Comparison of ENCODE assay signal across 1 cellular context in the genomic region with DNA sequence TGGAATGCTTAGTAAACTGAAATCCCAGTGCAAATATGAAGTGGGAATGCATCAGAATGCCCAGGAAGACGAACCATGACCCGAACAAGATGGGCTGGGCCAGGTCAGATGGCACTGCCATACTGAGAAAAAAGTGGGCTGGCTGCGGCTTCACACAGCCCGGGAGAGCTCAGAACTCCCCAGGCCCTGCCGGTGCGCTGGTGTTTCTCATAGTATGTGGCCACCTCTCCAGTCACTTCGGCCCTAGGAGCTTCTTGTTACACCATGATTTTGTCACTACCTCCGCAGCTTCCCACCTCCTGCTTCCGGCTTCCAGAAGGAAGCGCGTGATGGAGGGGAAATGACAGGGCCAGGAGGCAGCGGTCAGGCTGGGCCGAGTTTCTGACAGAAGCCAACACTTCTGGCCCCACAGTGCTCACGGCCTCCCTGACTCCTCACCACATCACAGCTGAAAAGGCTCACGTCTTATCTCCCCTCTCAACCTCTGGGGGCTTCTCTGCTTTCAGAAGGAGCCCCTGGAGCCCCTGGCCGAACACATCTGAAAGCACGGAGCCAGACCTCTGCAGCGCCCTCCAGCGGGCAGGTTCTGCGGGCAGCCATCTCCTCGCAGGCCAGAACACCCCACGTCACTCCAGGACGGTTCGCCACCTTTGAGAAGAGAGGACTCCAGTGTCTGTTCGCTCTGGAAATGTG.
TF ChIP-seq lines count a peak whose summit lies in the region.

No MANE protein-coding gene starts in this region.

TF ChIP-seq in GM23338, 12 proteins besides CTCF, POLR2A, EP300 and RAD21 (continued from another document):
- no peak for TF ChIP-seq ZNF462 (CRISPR knock-in tag; IDR thresholded peaks at IDR 0.05)
- no peak for TF ChIP-seq EZH2phosphoT487 (IDR thresholded peaks at IDR 0.05; ENCODE audit: unreplicated experiment)
- no peak for TF ChIP-seq ZNF114 (CRISPR knock-in tag; IDR thresholded peaks at IDR 0.05)
- TF ChIP-seq NANOG (IDR thresholded peaks at IDR 0.05; ENCODE audit: borderline replicate concordance) = no peak
- TF ChIP-seq, protein P1, sequence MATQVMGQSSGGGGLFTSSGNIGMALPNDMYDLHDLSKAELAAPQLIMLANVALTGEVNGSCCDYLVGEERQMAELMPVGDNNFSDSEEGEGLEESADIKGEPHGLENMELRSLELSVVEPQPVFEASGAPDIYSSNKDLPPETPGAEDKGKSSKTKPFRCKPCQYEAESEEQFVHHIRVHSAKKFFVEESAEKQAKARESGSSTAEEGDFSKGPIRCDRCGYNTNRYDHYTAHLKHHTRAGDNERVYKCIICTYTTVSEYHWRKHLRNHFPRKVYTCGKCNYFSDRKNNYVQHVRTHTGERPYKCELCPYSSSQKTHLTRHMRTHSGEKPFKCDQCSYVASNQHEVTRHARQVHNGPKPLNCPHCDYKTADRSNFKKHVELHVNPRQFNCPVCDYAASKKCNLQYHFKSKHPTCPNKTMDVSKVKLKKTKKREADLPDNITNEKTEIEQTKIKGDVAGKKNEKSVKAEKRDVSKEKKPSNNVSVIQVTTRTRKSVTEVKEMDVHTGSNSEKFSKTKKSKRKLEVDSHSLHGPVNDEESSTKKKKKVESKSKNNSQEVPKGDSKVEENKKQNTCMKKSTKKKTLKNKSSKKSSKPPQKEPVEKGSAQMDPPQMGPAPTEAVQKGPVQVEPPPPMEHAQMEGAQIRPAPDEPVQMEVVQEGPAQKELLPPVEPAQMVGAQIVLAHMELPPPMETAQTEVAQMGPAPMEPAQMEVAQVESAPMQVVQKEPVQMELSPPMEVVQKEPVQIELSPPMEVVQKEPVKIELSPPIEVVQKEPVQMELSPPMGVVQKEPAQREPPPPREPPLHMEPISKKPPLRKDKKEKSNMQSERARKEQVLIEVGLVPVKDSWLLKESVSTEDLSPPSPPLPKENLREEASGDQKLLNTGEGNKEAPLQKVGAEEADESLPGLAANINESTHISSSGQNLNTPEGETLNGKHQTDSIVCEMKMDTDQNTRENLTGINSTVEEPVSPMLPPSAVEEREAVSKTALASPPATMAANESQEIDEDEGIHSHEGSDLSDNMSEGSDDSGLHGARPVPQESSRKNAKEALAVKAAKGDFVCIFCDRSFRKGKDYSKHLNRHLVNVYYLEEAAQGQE (IDR thresholded peaks at IDR 0.05; ENCODE audit: unreplicated experiment) = no peak
- no peak for TF ChIP-seq ZNF331 (CRISPR knock-in tag; IDR thresholded peaks at IDR 0.05; ENCODE audit: low read depth)
- TF ChIP-seq STAT1 (IDR thresholded peaks at IDR 0.05; ENCODE audit: unreplicated experiment) = no peak
- TF ChIP-seq POLR2AphosphoS5 (IDR thresholded peaks at IDR 0.05; ENCODE audit: low read depth) = no peak
